ENCODE assay signal across 8 cellular contexts in the genomic region with DNA sequence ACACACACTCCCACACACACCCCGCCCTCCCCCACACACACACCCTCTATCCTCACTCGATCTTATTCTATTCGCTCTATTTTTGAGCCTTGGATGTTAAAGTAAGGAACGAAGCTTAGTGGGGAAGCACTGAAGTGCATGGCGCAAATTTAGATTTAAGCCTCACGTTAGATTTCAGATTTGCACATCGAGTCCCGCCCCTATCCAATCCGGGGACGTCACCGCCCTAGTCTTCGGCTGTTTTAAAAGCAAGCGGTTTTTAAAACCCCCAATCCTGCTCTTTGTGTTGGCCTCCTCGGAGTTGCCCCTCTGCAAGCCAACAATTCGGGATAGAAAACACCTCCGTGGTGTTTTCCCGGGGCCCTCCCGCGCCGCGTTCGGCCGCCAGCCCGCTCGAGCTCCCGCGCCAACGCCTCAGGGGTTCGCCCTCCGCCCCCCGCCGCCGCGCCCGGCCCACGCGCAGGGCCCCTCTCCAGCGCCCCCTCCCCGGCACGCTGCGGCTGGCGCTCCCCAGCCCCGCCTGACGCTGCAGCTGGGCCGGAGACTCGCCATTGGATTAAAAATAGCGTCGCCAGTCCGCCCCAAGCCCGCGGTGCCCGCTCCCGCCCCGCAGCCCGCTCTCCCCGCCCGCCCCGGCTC. TPM values are rescaled to one million over a fixed set of nuclear protein-coding genes. Genes with fewer than 3 reads are reported as not detected.
DNase-seq lines count a peak whose midpoint lies in the region; ATAC-seq and TF ChIP-seq lines count a peak whose summit lies in the region.

A gene with protein sequence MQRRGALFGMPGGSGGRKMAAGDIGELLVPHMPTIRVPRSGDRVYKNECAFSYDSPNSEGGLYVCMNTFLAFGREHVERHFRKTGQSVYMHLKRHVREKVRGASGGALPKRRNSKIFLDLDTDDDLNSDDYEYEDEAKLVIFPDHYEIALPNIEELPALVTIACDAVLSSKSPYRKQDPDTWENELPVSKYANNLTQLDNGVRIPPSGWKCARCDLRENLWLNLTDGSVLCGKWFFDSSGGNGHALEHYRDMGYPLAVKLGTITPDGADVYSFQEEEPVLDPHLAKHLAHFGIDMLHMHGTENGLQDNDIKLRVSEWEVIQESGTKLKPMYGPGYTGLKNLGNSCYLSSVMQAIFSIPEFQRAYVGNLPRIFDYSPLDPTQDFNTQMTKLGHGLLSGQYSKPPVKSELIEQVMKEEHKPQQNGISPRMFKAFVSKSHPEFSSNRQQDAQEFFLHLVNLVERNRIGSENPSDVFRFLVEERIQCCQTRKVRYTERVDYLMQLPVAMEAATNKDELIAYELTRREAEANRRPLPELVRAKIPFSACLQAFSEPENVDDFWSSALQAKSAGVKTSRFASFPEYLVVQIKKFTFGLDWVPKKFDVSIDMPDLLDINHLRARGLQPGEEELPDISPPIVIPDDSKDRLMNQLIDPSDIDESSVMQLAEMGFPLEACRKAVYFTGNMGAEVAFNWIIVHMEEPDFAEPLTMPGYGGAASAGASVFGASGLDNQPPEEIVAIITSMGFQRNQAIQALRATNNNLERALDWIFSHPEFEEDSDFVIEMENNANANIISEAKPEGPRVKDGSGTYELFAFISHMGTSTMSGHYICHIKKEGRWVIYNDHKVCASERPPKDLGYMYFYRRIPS (plus strand): TSS at position 574 of the 639 bp plus-strand sequence. CDS start 186 bp downstream, outside the sequence.

- peak; percentile 56 for ATAC-seq in HG03378 (IDR thresholded peaks at IDR 0.05; ENCODE audit: unreplicated experiment)

- H3K27ac ChIP-seq in C4-2B: peak within 1 kb of the TSS; percentile 87

- TF ChIP-seq CTCF in C4-2B (conservative IDR thresholded peaks at IDR 0.05): peak; percentile 43

- DNase-seq in GM19238 (ENCODE audit: insufficient read length, low spot score): peak; percentile 68
- DNase-seq in NCI-H526 treated with DMSO at 0.1 percent for 48 hours (lab: John Stamatoyannopoulos, UW): peak; percentile 69
- DNase-seq in activated CD4-positive, alpha-beta T cell treated with anti-CD3 and anti-CD28 coated beads, Interleukin-2, amount 50 U/mL, for 48 hours: peak; percentile 58 to 65
- peak; percentile 55 for DNase-seq in effector CD8-positive, alpha-beta T cell (lab: John Stamatoyannopoulos, UW)
- DNase-seq in lung microvascular endothelial cell (ENCODE audit: low read depth in 2 of 2): peak; percentile 84 to 91
- DNase-seq in stimulated activated CD8-positive, alpha-beta memory T cell treated with anti-CD3 and anti-CD28 coated beads, Interleukin-12 subunit alpha, Interleukin-12 subunit beta, amount 100 ng/mL, for 1 hour (ENCODE audit: low read depth): peak; percentile 30

RNA-seq across cellular contexts. Expression of the gene that starts here (rescaled TPM):
- total RNA-seq in lung microvascular endothelial cell: 14.8 and 37.5 TPM in 2 replicates

Comparison
In these comparisons a context has a peak if more than half of its experiments do, and no peak if none do; other contexts are left out.
1. Peak in every context shown above with its lines: DNase-seq, ATAC-seq and H3K27ac ChIP-seq.
2. DNase-seq: peak in every context shown above with its lines; median percentile 88 in lung microvascular endothelial cell; 69 in NCI-H526 treated with DMSO at 0.1 percent for 48 hours; 68 in GM19238; 62 in activated CD4-positive, alpha-beta T cell treated with anti-CD3 and anti-CD28 coated beads, Interleukin-2, amount 50 U/mL, for 48 hours; 55 in effector CD8-positive, alpha-beta T cell; 30 in stimulated activated CD8-positive, alpha-beta memory T cell treated with anti-CD3 and anti-CD28 coated beads, Interleukin-12 subunit alpha, Interleukin-12 subunit beta, amount 100 ng/mL, for 1 hour.